Comparison of ENCODE assay signal across 6 cellular contexts in the genomic region with DNA sequence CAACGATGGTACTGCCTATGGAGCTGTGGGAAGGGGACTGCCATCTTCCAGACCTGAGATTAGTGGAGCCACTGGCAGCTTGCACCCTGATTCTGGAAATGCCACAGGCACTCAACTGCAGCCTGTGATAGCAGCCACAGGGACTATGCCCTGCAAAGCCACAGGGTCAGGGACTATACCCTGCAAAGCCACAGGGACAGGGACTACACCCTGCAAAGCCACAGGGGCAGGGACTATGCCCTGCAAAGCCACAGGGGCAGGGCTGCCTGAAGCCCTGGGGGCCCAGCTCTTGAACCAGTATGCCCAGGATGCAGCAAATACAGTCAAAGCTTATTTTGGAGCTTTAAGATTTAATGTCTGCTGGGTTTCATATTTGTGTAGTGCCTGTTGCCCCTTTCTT.
"Had no signal": no experiment of that assay in that cellular context is flagged by ENCODE, and none has a peak within 500 bp of the region (broad histone marks: within the 10 kb centered on the region; RNA-seq: fewer than 3 reads in every experiment).

No MANE protein-coding gene starts in this region.

- H3K4me3 ChIP-seq: K562 had no signal

- DNase-seq: IMR-90, KBM-7, KG1 had no signal

- H3K4me2 ChIP-seq: KMS-11 had no signal

- H3K9ac ChIP-seq: KMS-11 had no signal

- H3K27ac ChIP-seq: HL-60, KMS-11 had no signal
